ENCODE assay signal across 1 cellular context in the genomic region with DNA sequence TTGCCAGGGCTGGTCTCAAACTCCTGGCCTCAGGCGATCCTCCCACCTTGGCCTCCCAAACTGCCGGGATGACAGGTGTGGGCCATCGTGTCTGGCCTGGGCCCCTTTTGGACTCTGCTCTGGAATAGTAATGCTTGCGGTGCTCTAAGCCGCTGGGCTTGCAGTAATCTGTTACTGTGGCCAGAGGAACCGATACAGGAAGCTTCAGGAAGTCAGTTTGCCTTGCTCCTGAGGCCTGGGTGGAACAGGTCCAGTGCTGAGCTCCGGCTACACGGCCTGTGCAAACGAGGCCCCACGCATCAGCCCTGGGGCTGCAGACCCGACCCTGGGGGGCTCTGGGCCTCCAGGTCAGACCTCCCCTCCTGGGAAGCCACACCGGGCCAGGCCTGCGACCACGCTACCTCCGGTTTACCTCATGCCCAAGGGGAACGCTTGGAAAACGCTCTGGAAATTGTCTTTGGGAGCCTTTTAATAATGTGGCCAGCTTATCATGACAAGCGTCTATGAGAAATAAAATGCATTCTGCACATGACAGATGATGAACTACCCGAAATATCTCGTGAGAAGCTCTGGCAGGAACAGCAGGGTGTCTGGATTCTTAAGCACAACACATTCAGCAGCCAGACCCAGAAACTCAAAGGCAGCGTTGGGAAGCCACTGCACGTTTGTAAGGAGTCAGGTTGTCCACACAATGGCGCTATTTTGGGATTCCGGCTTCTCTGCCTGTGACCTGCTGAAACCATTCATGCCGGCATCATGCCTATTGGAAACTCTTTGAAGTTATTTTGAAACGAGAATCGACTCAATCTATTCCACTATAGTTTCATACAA.
TF ChIP-seq lines count a peak whose summit lies in the region.

No MANE protein-coding gene starts in this region.

TF ChIP-seq in HepG2, 621 proteins besides CTCF, POLR2A, EP300 and RAD21 (continued from another document and continues in another):
- TF ChIP-seq NONO (IDR thresholded peaks at IDR 0.05) (no peak), NONO (CRISPR knock-in tag; conservative IDR thresholded peaks at IDR 0.05) (peak; percentile 70), KDM4B (CRISPR knock-in tag; IDR thresholded peaks at IDR 0.05) (no peak), GABPB1 (CRISPR knock-in tag; IDR thresholded peaks at IDR 0.05) (no peak; the same call in 1 of the 2 replicates), MEIS1 (CRISPR knock-in tag; IDR thresholded peaks at IDR 0.05; ENCODE audit: borderline replicate concordance) (no peak), GFI1 (CRISPR knock-in tag; IDR thresholded peaks at IDR 0.05; ENCODE audit: borderline replicate concordance) (no peak), FLYWCH1 (CRISPR knock-in tag; IDR thresholded peaks at IDR 0.05) (no peak), ZSCAN29 (CRISPR knock-in tag; conservative IDR thresholded peaks at IDR 0.05) (no peak), NFE2 (CRISPR knock-in tag; IDR thresholded peaks at IDR 0.05) (no peak), NFATC3 (CRISPR knock-in tag; IDR thresholded peaks at IDR 0.05) (no peak), ZSCAN20 (CRISPR knock-in tag; IDR thresholded peaks at IDR 0.05; ENCODE audit: borderline replicate concordance) (no peak), CHCHD3 (CRISPR knock-in tag; IDR thresholded peaks at IDR 0.05) (no peak), ZNF644 (CRISPR knock-in tag; IDR thresholded peaks at IDR 0.05; ENCODE audit: low read depth) (no peak), NFIB (CRISPR knock-in tag; IDR thresholded peaks at IDR 0.05; ENCODE audit: borderline replicate concordance) (no peak), LBX2 (CRISPR knock-in tag; IDR thresholded peaks at IDR 0.05; ENCODE audit: borderline replicate concordance) (no peak), TCF7 (IDR thresholded peaks at IDR 0.05; ENCODE audit: low read depth) (no peak), TRIM24 (CRISPR knock-in tag; IDR thresholded peaks at IDR 0.05) (no peak), HNF1B (CRISPR knock-in tag; IDR thresholded peaks at IDR 0.05) (no peak), GATA4 (IDR thresholded peaks at IDR 0.05; ENCODE audit: borderline replicate concordance, low read depth) (no peak), ZNF18 (CRISPR knock-in tag; IDR thresholded peaks at IDR 0.05; ENCODE audit: insufficient replicate concordance) (no peak), ZNF558 (CRISPR knock-in tag; IDR thresholded peaks at IDR 0.05; ENCODE audit: borderline replicate concordance) (no peak), HNRNPH1 (optimal IDR thresholded peaks at IDR 0.05; ENCODE audit: low read depth, low read length) (no peak), ZNF251 (CRISPR knock-in tag; IDR thresholded peaks at IDR 0.05) (no peak), ETV5 (CRISPR knock-in tag; IDR thresholded peaks at IDR 0.05; ENCODE audit: borderline replicate concordance) (peak; percentile 19; the same call in 1 of the 2 replicates), PCBP2 (optimal IDR thresholded peaks at IDR 0.05; ENCODE audit: low read depth, low read length, poor library complexity, severe bottlenecking) (no peak), PCBP1 (IDR thresholded peaks at IDR 0.05; ENCODE audit: borderline replicate concordance, low read depth, low read length) (no peak), SALL2 (CRISPR knock-in tag; IDR thresholded peaks at IDR 0.05) (no peak), GTF3A (CRISPR knock-in tag; conservative IDR thresholded peaks at IDR 0.05) (no peak), ZFP90 (CRISPR knock-in tag; IDR thresholded peaks at IDR 0.05; ENCODE audit: borderline replicate concordance) (no peak), FOXA1 (IDR thresholded peaks at IDR 0.05) (no peak), FOXA1 (CRISPR knock-in tag; IDR thresholded peaks at IDR 0.05) (no peak), IRF9 (CRISPR knock-in tag; IDR thresholded peaks at IDR 0.05; ENCODE audit: borderline replicate concordance) (0 out of 2 replicates have a peak, but pooled peaks have one; percentile 35), ZMYM3 (CRISPR knock-in tag; IDR thresholded peaks at IDR 0.05) (peak; percentile 84), DPF2 (CRISPR knock-in tag; IDR thresholded peaks at IDR 0.05; ENCODE audit: borderline replicate concordance, low read depth) (no peak), ZNF343 (CRISPR knock-in tag; IDR thresholded peaks at IDR 0.05) (0 out of 2 replicates have a peak, but pooled peaks have one; percentile 33), TSC22D2 (CRISPR knock-in tag; IDR thresholded peaks at IDR 0.05; ENCODE audit: borderline replicate concordance) (no peak), MAZ (IDR thresholded peaks at IDR 0.05; ENCODE audit: borderline replicate concordance, low read depth, low read length) (no peak), MAZ (CRISPR knock-in tag; IDR thresholded peaks at IDR 0.05; ENCODE audit: low read depth) (0 out of 2 replicates have a peak, but pooled peaks have one; percentile 32), NFAT5 (CRISPR knock-in tag; IDR thresholded peaks at IDR 0.05) (no peak), MTA3 (CRISPR knock-in tag; IDR thresholded peaks at IDR 0.05) (no peak)
- TF ChIP-seq, protein P1, sequence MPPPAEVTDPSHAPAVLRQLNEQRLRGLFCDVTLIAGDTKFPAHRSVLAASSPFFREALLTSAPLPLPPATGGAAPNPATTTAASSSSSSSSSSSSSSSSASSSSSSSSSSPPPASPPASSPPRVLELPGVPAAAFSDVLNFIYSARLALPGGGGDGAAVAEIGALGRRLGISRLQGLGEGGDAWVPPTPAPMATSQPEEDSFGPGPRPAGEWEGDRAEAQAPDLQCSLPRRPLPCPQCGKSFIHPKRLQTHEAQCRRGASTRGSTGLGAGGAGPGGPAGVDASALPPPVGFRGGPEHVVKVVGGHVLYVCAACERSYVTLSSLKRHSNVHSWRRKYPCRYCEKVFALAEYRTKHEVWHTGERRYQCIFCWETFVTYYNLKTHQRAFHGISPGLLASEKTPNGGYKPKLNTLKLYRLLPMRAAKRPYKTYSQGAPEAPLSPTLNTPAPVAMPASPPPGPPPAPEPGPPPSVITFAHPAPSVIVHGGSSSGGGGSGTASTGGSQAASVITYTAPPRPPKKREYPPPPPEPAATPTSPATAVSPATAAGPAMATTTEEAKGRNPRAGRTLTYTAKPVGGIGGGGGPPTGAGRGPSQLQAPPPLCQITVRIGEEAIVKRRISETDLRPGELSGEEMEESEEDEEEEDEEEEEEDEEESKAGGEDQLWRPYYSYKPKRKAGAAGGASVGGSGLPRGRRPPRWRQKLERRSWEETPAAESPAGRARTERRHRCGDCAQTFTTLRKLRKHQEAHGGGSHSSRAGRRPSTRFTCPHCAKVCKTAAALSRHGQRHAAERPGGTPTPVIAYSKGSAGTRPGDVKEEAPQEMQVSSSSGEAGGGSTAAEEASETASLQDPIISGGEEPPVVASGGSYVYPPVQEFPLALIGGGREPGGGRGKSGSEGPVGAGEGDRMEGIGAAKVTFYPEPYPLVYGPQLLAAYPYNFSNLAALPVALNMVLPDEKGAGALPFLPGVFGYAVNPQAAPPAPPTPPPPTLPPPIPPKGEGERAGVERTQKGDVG (CRISPR knock-in tag; IDR thresholded peaks at IDR 0.05; ENCODE audit: borderline replicate concordance): no peak
- TF ChIP-seq, protein P2, sequence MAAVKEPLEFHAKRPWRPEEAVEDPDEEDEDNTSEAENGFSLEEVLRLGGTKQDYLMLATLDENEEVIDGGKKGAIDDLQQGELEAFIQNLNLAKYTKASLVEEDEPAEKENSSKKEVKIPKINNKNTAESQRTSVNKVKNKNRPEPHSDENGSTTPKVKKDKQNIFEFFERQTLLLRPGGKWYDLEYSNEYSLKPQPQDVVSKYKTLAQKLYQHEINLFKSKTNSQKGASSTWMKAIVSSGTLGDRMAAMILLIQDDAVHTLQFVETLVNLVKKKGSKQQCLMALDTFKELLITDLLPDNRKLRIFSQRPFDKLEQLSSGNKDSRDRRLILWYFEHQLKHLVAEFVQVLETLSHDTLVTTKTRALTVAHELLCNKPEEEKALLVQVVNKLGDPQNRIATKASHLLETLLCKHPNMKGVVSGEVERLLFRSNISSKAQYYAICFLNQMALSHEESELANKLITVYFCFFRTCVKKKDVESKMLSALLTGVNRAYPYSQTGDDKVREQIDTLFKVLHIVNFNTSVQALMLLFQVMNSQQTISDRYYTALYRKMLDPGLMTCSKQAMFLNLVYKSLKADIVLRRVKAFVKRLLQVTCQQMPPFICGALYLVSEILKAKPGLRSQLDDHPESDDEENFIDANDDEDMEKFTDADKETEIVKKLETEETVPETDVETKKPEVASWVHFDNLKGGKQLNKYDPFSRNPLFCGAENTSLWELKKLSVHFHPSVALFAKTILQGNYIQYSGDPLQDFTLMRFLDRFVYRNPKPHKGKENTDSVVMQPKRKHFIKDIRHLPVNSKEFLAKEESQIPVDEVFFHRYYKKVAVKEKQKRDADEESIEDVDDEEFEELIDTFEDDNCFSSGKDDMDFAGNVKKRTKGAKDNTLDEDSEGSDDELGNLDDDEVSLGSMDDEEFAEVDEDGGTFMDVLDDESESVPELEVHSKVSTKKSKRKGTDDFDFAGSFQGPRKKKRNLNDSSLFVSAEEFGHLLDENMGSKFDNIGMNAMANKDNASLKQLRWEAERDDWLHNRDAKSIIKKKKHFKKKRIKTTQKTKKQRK (IDR thresholded peaks at IDR 0.05; ENCODE audit: low read length): no peak
- TF ChIP-seq, protein P3, sequence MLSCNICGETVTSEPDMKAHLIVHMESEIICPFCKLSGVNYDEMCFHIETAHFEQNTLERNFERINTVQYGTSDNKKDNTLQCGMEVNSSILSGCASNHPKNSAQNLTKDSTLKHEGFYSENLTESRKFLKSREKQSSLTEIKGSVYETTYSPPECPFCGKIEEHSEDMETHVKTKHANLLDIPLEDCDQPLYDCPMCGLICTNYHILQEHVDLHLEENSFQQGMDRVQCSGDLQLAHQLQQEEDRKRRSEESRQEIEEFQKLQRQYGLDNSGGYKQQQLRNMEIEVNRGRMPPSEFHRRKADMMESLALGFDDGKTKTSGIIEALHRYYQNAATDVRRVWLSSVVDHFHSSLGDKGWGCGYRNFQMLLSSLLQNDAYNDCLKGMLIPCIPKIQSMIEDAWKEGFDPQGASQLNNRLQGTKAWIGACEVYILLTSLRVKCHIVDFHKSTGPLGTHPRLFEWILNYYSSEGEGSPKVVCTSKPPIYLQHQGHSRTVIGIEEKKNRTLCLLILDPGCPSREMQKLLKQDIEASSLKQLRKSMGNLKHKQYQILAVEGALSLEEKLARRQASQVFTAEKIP (CRISPR knock-in tag; IDR thresholded peaks at IDR 0.05; ENCODE audit: borderline replicate concordance): no peak
